10 cellular contexts compared by ENCODE assay signal in the genomic region with DNA sequence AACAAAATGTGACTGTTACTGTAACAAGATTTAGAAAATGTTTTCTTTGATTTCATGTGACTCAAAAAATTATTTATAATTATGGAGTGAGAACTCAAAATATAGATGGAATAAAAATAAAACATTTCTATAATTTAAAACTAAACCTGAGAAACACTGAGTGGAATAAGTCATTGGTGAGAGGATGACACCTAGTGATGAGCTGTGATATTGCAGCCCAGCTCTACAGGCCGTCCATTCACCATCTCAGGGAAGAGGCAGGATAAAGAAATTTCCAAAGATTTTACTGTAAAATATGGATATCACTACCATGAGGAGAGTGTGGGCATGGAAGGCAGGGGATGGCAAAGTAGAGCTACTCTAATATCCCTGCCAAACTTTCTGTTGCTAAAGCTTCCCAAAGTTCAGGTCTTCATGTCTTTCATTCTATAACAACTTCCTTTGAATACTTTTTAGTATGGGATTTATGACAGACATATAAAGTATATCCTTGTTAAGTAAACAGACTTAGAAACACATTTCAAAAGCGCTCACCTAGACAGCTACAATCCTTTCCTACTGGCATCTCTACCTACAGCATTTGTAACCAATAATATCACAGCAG.
DNase-seq lines count a peak whose midpoint lies in the region; ATAC-seq and TF ChIP-seq lines count a peak whose summit lies in the region.
"Had no signal": no experiment of that assay in that cellular context is flagged by ENCODE, and none has a peak within 500 bp of the region (broad histone marks: within the 10 kb centered on the region; RNA-seq: fewer than 3 reads in every experiment).

No MANE protein-coding gene starts in this region.

- peaks cover 10% of the 10 kb centered on the region for H3K4me1 Mint-ChIP-seq in activated CD4-positive, alpha-beta T cell treated with anti-CD3 and anti-CD28 coated beads for 36 hours
- peaks cover 12% of the 10 kb centered on the region for H3K4me1 Mint-ChIP-seq in activated CD4-positive, alpha-beta T cell treated with anti-CD3 and anti-CD28 coated beads, Interleukin-2, amount 10 ng/mL, durations not matched to agents 7 days and 5 days

- POLR2A ChIA-PET in activated CD4-positive, alpha-beta T cell treated with anti-CD3 and anti-CD28 coated beads for 36 hours (lab: Charles Lee), result no interaction called here
- POLR2A ChIA-PET in activated CD4-positive, alpha-beta T cell treated with anti-CD3 and anti-CD28 coated beads, Interleukin-2, amount 10 ng/mL, durations not matched to agents 7 days and 5 days (lab: Charles Lee), result no interaction called here

- WGBS in esophagus muscularis mucosa, result 96% methylated on average over 2 of the region's 2 CpGs
- 95% methylated on average over 2 of the region's 2 CpGs for WGBS in smooth muscle cell (ENCODE audit: low lambda C conversion rate)

- no peak for TF ChIP-seq POLR2A in esophagus muscularis mucosa (IDR thresholded peaks at IDR 0.05; ENCODE audit: low read depth)

- peaks cover 30% of the 10 kb centered on the region for H3K9me3 Mint-ChIP-seq in activated CD4-positive, alpha-beta T cell treated with anti-CD3 and anti-CD28 coated beads for 36 hours (ENCODE audit: low read depth)
- peaks cover 23% of the 10 kb centered on the region for H3K9me3 Mint-ChIP-seq in activated CD4-positive, alpha-beta T cell treated with anti-CD3 and anti-CD28 coated beads, Interleukin-2, amount 10 ng/mL, durations not matched to agents 7 days and 5 days

- no peak overlapping the region for H3K4me3 ChIP-seq in OCI-LY1 (ENCODE audit: low read depth, low read length, poor library complexity, severe bottlenecking)
- H3K4me3 ChIP-seq in esophagus muscularis mucosa, result no peak overlapping the region
- no peak overlapping the region for H3K4me3 ChIP-seq in smooth muscle cell
- H3K4me3 ChIP-seq: BLaER1 treated with 17β-estradiol and CSF1 and Interleukin-3, amounts not matched to agents 10 nM and 100 nM had no signal

- H3K4me3 Mint-ChIP-seq in activated CD4-positive, alpha-beta T cell treated with anti-CD3 and anti-CD28 coated beads for 36 hours, result no peak overlapping the region
- no peak overlapping the region for H3K4me3 Mint-ChIP-seq in activated CD4-positive, alpha-beta T cell treated with anti-CD3 and anti-CD28 coated beads, Interleukin-2, amount 10 ng/mL, durations not matched to agents 7 days and 5 days

- TF ChIP-seq CTCF in OCI-LY1 (IDR thresholded peaks at IDR 0.05; ENCODE audit: low read length), result peak; percentile 68
- TF ChIP-seq CTCF in esophagus muscularis mucosa (IDR thresholded peaks at IDR 0.05), result peak; percentile 32 to 66 (median 54)
- peak; percentile 36 for TF ChIP-seq CTCF in smooth muscle cell (IDR thresholded peaks at IDR 0.05; ENCODE audit: borderline replicate concordance, insufficient read depth, poor library complexity, severe bottlenecking)

- H3K27ac Mint-ChIP-seq in activated CD4-positive, alpha-beta T cell treated with anti-CD3 and anti-CD28 coated beads for 36 hours, result no peak overlapping the region
- no peak overlapping the region for H3K27ac Mint-ChIP-seq in activated CD4-positive, alpha-beta T cell treated with anti-CD3 and anti-CD28 coated beads, Interleukin-2, amount 10 ng/mL, durations not matched to agents 7 days and 5 days

- H3K4me2 ChIP-seq in OCI-LY1 (ENCODE audit: low read length) (no peak overlapping the region), smooth muscle cell (no peak overlapping the region)
- H3K4me2 ChIP-seq: BLaER1 treated with 17β-estradiol and CSF1 and Interleukin-3, amounts not matched to agents 10 nM and 100 nM had no signal

- peaks cover 10% of the 10 kb centered on the region for H3K9me3 ChIP-seq in OCI-LY1 (ENCODE audit: low read length)
- H3K9me3 ChIP-seq in esophagus muscularis mucosa, result peaks cover 0 to 19% (median 14%) of the 10 kb centered on the region in 4 donors
- H3K9me3 ChIP-seq in smooth muscle cell (replicated peaks; ENCODE audit: low read depth), result no peaks in the 10 kb centered on the region

- no peaks in the 10 kb centered on the region for H3K9me2 ChIP-seq in OCI-LY1 (ENCODE audit: low read depth, low read length)

- H3K79me2 ChIP-seq in OCI-LY1 (ENCODE audit: insufficient read depth, low read length) (no peaks in the 10 kb centered on the region), smooth muscle cell (ENCODE audit: low read depth) (no peaks in the 10 kb centered on the region)

- intact Hi-C loops in activated CD4-positive, alpha-beta T cell treated with anti-CD3 and anti-CD28 coated beads for 36 hours (cut with DNase I, micrococcal nuclease), result loop anchor here (2.0 to 10.0 kb wide), 4 partner anchors 90 to 428 kb away; no protein-coding TSS in a partner anchor
- intact Hi-C loops in esophagus muscularis mucosa (cut with DNase I), result no loop called here

- no peaks in the 10 kb centered on the region for H3K27me3 Mint-ChIP-seq in activated CD4-positive, alpha-beta T cell treated with anti-CD3 and anti-CD28 coated beads for 36 hours
- H3K27me3 Mint-ChIP-seq in activated CD4-positive, alpha-beta T cell treated with anti-CD3 and anti-CD28 coated beads, Interleukin-2, amount 10 ng/mL, durations not matched to agents 7 days and 5 days, result no peaks in the 10 kb centered on the region

- H3K36me3 ChIP-seq in OCI-LY1 (ENCODE audit: insufficient read depth, low read length) (peaks cover 26% of the 10 kb centered on the region), esophagus muscularis mucosa (peaks cover 0 to 5% (median 2%) of the 10 kb centered on the region in 4 donors), smooth muscle cell (ENCODE audit: low read depth) (no peaks in the 10 kb centered on the region)

- peaks cover 46% of the 10 kb centered on the region for H3K36me3 Mint-ChIP-seq in activated CD4-positive, alpha-beta T cell treated with anti-CD3 and anti-CD28 coated beads for 36 hours (ENCODE audit: low read depth)
- H3K36me3 Mint-ChIP-seq in activated CD4-positive, alpha-beta T cell treated with anti-CD3 and anti-CD28 coated beads, Interleukin-2, amount 10 ng/mL, durations not matched to agents 7 days and 5 days (ENCODE audit: low read depth), result peaks cover 18% of the 10 kb centered on the region

- no peak for ATAC-seq in activated CD4-positive, alpha-beta T cell treated with anti-CD3 and anti-CD28 coated beads for 36 hours
- no peak for ATAC-seq in GM21360 (IDR thresholded peaks at IDR 0.05; ENCODE audit: unreplicated experiment)

- H3F3A ChIP-seq in OCI-LY1 (ENCODE audit: insufficient read depth, low read length) (no peaks in the 10 kb centered on the region), smooth muscle cell (ENCODE audit: low read depth) (no peaks in the 10 kb centered on the region)

- H3K27ac ChIP-seq in OCI-LY1 (ENCODE audit: low read depth, low read length, poor library complexity, severe bottlenecking) (no peak overlapping the region), esophagus muscularis mucosa (replicated peaks in 1 of 4) (no peak overlapping the region), smooth muscle cell (ENCODE audit: low read depth) (no peak overlapping the region)
- H3K27ac ChIP-seq: BLaER1 treated with 17β-estradiol and CSF1 and Interleukin-3, amounts not matched to agents 10 nM and 100 nM had no signal

- H3K9ac ChIP-seq in OCI-LY1 (ENCODE audit: low read length) (no peak overlapping the region), smooth muscle cell (ENCODE audit: low read depth) (no peak overlapping the region)
- H3K9ac ChIP-seq: BLaER1 treated with 17β-estradiol and CSF1 and Interleukin-3, amounts not matched to agents 10 nM and 100 nM had no signal

- H3K4me1 ChIP-seq in OCI-LY1 (ENCODE audit: insufficient read depth, low read length, severe bottlenecking), result peaks cover 9% of the 10 kb centered on the region
- H3K4me1 ChIP-seq in esophagus muscularis mucosa, result peaks cover 0 to 8% (median 6%) of the 10 kb centered on the region in 4 donors
- no peaks in the 10 kb centered on the region for H3K4me1 ChIP-seq in smooth muscle cell (ENCODE audit: low read depth)

- H3K27me3 ChIP-seq in OCI-LY1 (ENCODE audit: insufficient read depth, low read length) (no peaks in the 10 kb centered on the region), esophagus muscularis mucosa (no peaks in the 10 kb centered on the region), smooth muscle cell (ENCODE audit: low read depth) (no peaks in the 10 kb centered on the region)
- H3K27me3 ChIP-seq: BLaER1 treated with 17β-estradiol and CSF1 and Interleukin-3, amounts not matched to agents 10 nM and 100 nM had no signal

- H2AFZ ChIP-seq in OCI-LY1 (ENCODE audit: low read length), result no peak overlapping the region
- no peak overlapping the region for H2AFZ ChIP-seq in smooth muscle cell (ENCODE audit: low read depth)

- DNase-seq in activated CD4-positive, alpha-beta T cell treated with anti-CD3 and anti-CD28 coated beads for 36 hours, result peak; percentile 29
- no peak for DNase-seq in activated CD4-positive, alpha-beta T cell treated with anti-CD3 and anti-CD28 coated beads, Interleukin-2, amount 10 ng/mL, durations not matched to agents 7 days and 5 days
- DNase-seq in esophagus muscularis mucosa (ENCODE audit: extremely low spot score) (no peak), smooth muscle cell (lab: John Stamatoyannopoulos, UW; ENCODE audit: unreplicated experiment) (no peak), NCI-H2081 (lab: John Stamatoyannopoulos, UW) (no peak), mucosa of gallbladder (ENCODE audit: low spot score) (no peak)
- DNase-seq: SIG-M5 had no signal

- CTCF ChIA-PET in activated CD4-positive, alpha-beta T cell treated with anti-CD3 and anti-CD28 coated beads for 36 hours (lab: Charles Lee), result interaction anchor here (0.6 to 1.3 kb wide), 5 partner anchors 10 to 429 kb away, joined by 3 to 7 read pairs (median 3); no protein-coding TSS in a partner anchor
- CTCF ChIA-PET in activated CD4-positive, alpha-beta T cell treated with anti-CD3 and anti-CD28 coated beads, Interleukin-2, amount 10 ng/mL, durations not matched to agents 7 days and 5 days (lab: Charles Lee), result interaction anchor here (0.9 to 1.1 kb wide), 2 partner anchors 20 to 28 kb away, joined by 3 to 4 read pairs; no protein-coding TSS in a partner anchor

- TF ChIP-seq EP300 in esophagus muscularis mucosa (IDR thresholded peaks at IDR 0.05), result no peak

- H4K20me1 ChIP-seq in OCI-LY1 (ENCODE audit: insufficient read depth, low read length), result no peaks in the 10 kb centered on the region
- no peaks in the 10 kb centered on the region for H4K20me1 ChIP-seq in smooth muscle cell (ENCODE audit: low read depth)
- H4K20me1 ChIP-seq: BLaER1 treated with 17β-estradiol and CSF1 and Interleukin-3, amounts not matched to agents 10 nM and 100 nM had no signal
